Comparison of ENCODE assay signal across 28 cellular contexts in the genomic region with DNA sequence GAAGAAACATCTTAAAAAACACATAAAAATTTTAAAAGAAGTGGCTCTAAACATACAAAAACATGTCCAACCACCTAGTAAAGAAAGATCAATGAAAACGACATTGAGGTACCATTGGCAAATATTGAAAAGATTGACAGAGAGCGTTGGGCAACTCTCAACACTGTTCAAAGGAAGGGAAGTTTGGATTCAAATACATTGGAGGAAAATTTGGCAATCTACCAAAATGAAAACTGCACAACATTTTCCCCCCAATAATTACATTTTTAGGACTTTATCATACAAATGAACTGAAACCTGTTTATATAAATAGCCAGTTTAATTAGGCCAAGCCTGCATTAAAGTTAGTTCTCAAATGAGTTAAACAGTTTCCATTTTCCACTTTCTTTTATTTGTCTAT.
"Had no signal": no experiment of that assay in that cellular context is flagged by ENCODE, and none has a peak within 500 bp of the region (broad histone marks: within the 10 kb centered on the region; RNA-seq: fewer than 3 reads in every experiment).

No MANE protein-coding gene starts in this region.

- DNase-seq: Karpas-422, KBM-7, MM.1S, MV-4-11, NCI-H1092, NCI-H1105, NCI-H1417 treated with DMSO at 0.1 percent for 48 hours, NCI-H1436 treated with DMSO at 0.1 percent for 48 hours, NCI-H1694 treated with DMSO at 0.1 percent for 48 hours, NCI-H187 treated with DMSO at 0.1 percent for 48 hours, NCI-H2029, NCI-H2081, NCI-H2107, NCI-H2171, NCI-H226, NCI-H446 treated with DMSO at 0.1 percent for 48 hours, NCI-H510A, NCI-H524, NCI-H526, NCI-H774, PC-9, SHP77, SIG-M5, SJCRH30, T-cell had no signal

- ATAC-seq: Panc1, Right ventricle myocardium inferior, SK-N-SH treated with all-trans-retinoic acid at 6 μM for 48 hours, T-cell had no signal
